Comparison of ENCODE assay signal across 9 cellular contexts in the genomic region with DNA sequence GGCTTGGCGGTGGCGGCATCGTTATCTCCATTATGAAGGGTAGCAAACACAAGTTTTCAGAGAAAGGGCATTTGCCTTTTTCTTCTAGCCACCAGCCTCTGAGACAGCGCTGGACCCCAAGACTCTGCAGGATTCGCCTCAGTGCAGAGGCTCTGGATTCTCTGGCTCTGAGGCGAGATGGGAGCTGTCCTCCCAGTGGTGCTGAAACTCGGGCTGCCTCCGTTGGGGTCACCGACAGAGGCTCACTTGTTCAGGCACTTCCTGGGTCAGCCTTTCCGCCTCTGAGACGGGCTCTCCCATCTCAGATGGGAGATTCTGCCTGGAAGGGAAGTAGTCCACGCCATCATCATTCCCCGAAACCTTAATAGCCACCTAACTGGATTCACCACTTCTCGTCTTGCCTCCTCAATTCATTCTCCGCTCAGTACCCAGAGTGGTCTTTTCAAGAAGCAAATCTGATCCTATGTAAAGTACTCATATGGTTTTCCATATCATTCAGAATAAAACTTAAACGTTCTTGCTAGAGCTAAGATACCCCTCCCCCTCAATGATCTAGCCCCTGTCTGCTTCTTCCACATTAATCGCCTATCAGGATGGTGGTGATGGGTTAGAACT.
DNase-seq lines count a peak whose midpoint lies in the region; ATAC-seq and TF ChIP-seq lines count a peak whose summit lies in the region.
"Had no signal": no experiment of that assay in that cellular context is flagged by ENCODE, and none has a peak within 500 bp of the region (broad histone marks: within the 10 kb centered on the region; RNA-seq: fewer than 3 reads in every experiment).

No MANE protein-coding gene starts in this region.

- H3K27me3 ChIP-seq in NT2/D1 (ENCODE audit: insufficient read depth, insufficient read length) (peaks cover 87% of the 10 kb centered on the region), gastrocnemius medialis (peaks cover 40 to 67% (median 57%) of the 10 kb centered on the region in 3 donors)

- DNase-seq in ELR (ENCODE audit: low read depth) (peak; percentile 49), NT2/D1 (ENCODE audit: low read depth, low spot score) (peak; percentile 78), choroid plexus epithelial cell (ENCODE audit: low read depth) (peak; percentile 62), mucosa of gallbladder (ENCODE audit: low spot score) (peak; percentile 60), occipital lobe (lab: John Stamatoyannopoulos, UW) (no peak), DMS53 treated with DMSO at 0.1 percent for 48 hours (lab: John Stamatoyannopoulos, UW; ENCODE audit: unreplicated experiment) (no peak), gastrocnemius medialis (no peak), GF-D8 (lab: John Stamatoyannopoulos, UW) (no peak)
- DNase-seq: NCI-H526 treated with DMSO at 0.1 percent for 48 hours had no signal

- H3K27ac ChIP-seq in gastrocnemius medialis, result no peak overlapping the region

- H3K9ac ChIP-seq in NT2/D1 (ENCODE audit: insufficient read length, low read depth), result no peak overlapping the region

- intact Hi-C loops in gastrocnemius medialis (cut with DNase I; ENCODE audit: low total_unique reads), result no loop called here

- H3K4me1 ChIP-seq in NT2/D1 (ENCODE audit: insufficient read depth, insufficient read length) (no peaks in the 10 kb centered on the region), gastrocnemius medialis (no peaks in the 10 kb centered on the region)

- H3K36me3 ChIP-seq in NT2/D1 (ENCODE audit: insufficient read depth, insufficient read length, low read length) (no peaks in the 10 kb centered on the region), gastrocnemius medialis (no peaks in the 10 kb centered on the region)

- H3K9me3 ChIP-seq in NT2/D1 (ENCODE audit: insufficient read depth, low read length) (peaks cover 4% of the 10 kb centered on the region; the same call in 1 of the 2 replicates), gastrocnemius medialis (no peaks in the 10 kb centered on the region)

- TF ChIP-seq POLR2A in gastrocnemius medialis (IDR thresholded peaks at IDR 0.05), result no peak

- in situ Hi-C loops in gastrocnemius medialis (cut with MboI; ENCODE audit: low sequenced_read_pairs in 4 of 4), result no loop called here

- ATAC-seq in gastrocnemius medialis, result no peak

- TF ChIP-seq CTCF in choroid plexus epithelial cell (conservative IDR thresholded peaks at IDR 0.05; ENCODE audit: low read depth, low read length), result no peak
- TF ChIP-seq CTCF in gastrocnemius medialis (IDR thresholded peaks at IDR 0.05 in 4 of 5, conservative IDR thresholded peaks at IDR 0.05 in 1 of 5), result no peak

- H3K4me3 ChIP-seq in NT2/D1 (ENCODE audit: insufficient read length, low read depth), result no peak overlapping the region
- H3K4me3 ChIP-seq in choroid plexus epithelial cell (ENCODE audit: low read depth, low read length), result no peak overlapping the region
- no peak overlapping the region for H3K4me3 ChIP-seq in gastrocnemius medialis

Comparison
In these comparisons a context has a peak if more than half of its experiments do, and no peak if none do; other contexts are left out.
1. DNase-seq: peak in ELR (single experiment), NT2/D1 (single experiment), choroid plexus epithelial cell (single experiment) and mucosa of gallbladder (single experiment); none in occipital lobe (single experiment), DMS53 treated with DMSO at 0.1 percent for 48 hours (single experiment), gastrocnemius medialis (0 of 2) and GF-D8 (single experiment).